Comparison of ENCODE assay signal across 1 cellular context in the genomic region with DNA sequence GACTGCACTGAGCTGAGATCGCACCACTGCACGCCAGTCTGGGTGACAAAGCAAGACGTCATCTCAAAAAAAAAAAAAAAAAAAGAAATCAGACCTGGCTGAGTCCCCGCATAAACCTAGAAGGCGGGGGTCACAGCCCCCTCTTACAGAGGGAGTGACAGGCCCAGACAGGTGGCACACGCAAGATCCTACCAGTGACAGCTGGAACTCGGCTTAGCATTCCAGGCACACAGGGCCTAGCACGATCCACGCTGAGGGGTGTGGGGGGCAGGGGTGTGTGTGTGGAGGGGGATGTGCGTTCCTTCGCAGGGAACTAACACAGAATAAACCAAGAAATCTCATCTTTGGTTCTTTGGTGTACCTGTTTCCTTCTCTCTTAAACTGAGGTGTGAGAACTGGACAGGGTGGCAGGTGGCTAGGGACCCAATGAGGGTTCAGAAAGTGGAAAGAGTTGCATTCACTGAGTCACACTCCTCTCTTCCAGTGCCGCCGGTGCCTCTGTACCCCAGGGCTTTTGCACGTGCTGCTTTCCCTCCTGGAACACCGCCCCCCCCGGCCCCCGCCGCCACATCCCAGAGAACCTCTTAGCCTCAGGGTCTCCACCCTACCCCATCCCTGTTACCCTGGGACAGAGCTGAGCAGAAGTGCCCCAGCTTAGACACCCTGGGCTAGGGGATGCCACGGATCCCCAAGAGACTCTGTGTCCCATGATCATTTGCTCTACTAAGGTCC.
TF ChIP-seq lines count a peak whose summit lies in the region.

No MANE protein-coding gene starts in this region.

TF ChIP-seq in WTC11, 78 proteins besides CTCF, POLR2A, EP300 and RAD21 (continued from another document):
- TF ChIP-seq, protein P1, sequence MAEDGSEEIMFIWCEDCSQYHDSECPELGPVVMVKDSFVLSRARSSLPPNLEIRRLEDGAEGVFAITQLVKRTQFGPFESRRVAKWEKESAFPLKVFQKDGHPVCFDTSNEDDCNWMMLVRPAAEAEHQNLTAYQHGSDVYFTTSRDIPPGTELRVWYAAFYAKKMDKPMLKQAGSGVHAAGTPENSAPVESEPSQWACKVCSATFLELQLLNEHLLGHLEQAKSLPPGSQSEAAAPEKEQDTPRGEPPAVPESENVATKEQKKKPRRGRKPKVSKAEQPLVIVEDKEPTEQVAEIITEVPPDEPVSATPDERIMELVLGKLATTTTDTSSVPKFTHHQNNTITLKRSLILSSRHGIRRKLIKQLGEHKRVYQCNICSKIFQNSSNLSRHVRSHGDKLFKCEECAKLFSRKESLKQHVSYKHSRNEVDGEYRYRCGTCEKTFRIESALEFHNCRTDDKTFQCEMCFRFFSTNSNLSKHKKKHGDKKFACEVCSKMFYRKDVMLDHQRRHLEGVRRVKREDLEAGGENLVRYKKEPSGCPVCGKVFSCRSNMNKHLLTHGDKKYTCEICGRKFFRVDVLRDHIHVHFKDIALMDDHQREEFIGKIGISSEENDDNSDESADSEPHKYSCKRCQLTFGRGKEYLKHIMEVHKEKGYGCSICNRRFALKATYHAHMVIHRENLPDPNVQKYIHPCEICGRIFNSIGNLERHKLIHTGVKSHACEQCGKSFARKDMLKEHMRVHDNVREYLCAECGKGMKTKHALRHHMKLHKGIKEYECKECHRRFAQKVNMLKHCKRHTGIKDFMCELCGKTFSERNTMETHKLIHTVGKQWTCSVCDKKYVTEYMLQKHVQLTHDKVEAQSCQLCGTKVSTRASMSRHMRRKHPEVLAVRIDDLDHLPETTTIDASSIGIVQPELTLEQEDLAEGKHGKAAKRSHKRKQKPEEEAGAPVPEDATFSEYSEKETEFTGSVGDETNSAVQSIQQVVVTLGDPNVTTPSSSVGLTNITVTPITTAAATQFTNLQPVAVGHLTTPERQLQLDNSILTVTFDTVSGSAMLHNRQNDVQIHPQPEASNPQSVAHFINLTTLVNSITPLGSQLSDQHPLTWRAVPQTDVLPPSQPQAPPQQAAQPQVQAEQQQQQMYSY (CRISPR knock-in tag; IDR thresholded peaks at IDR 0.05): no peak
- TF ChIP-seq ZNF232 (CRISPR knock-in tag; IDR thresholded peaks at IDR 0.05): no peak
- TF ChIP-seq SMAD4 (CRISPR knock-in tag; IDR thresholded peaks at IDR 0.05): no peak
